In genomic region chr7:95435422-95435780, GRCh38 we compare ENCODE assay signal across 8 cellular contexts. TPM values are rescaled to one million over a fixed set of nuclear protein-coding genes. Genes with fewer than 3 reads are reported as not detected.
DNase-seq lines count a peak whose midpoint lies in the region; ATAC-seq and TF ChIP-seq lines count a peak whose summit lies in the region.

No MANE protein-coding gene starts in this region.

- peak overlapping the region; percentile 64; the same call in 1 of the 2 replicates for H3K4me3 ChIP-seq in iPS-18c (ENCODE audit: insufficient read depth, low read depth, low read length)

- ATAC-seq in GM18520 (IDR thresholded peaks at IDR 0.05; ENCODE audit: unreplicated experiment) = no peak

- POLR2A ChIA-PET in HEK293T (lab: Yijun Ruan, JAX) = interaction anchor here (0.9 to 2.0 kb wide), 3 partner anchors 9 to 34 kb away, joined by 4 to 8 read pairs (median 5); no protein-coding TSS in a partner anchor

- no peaks in the 10 kb centered on the region for H3K27me3 Mint-ChIP-seq in activated naive CD8-positive, alpha-beta T cell treated with anti-CD3 and anti-CD28 coated beads for 36 hours
- peaks cover 6% of the 10 kb centered on the region for H3K27me3 Mint-ChIP-seq in stimulated activated naive CD8-positive, alpha-beta T cell treated with anti-CD3 and anti-CD28 coated beads, Interleukin-15, Interleukin-2, amounts not matched to agents 100 ng/mL and 50 ng/mL, for 24 hours

- H3K36me3 Mint-ChIP-seq in activated naive CD8-positive, alpha-beta T cell treated with anti-CD3 and anti-CD28 coated beads for 36 hours = no peaks in the 10 kb centered on the region
- no peaks in the 10 kb centered on the region for H3K36me3 Mint-ChIP-seq in stimulated activated naive CD8-positive, alpha-beta T cell treated with anti-CD3 and anti-CD28 coated beads, Interleukin-15, Interleukin-2, amounts not matched to agents 100 ng/mL and 50 ng/mL, for 24 hours (ENCODE audit: low read depth)

- H3K27ac Mint-ChIP-seq in activated naive CD8-positive, alpha-beta T cell treated with anti-CD3 and anti-CD28 coated beads for 36 hours = peak overlapping the region; percentile 52
- H3K27ac Mint-ChIP-seq in stimulated activated naive CD8-positive, alpha-beta T cell treated with anti-CD3 and anti-CD28 coated beads, Interleukin-15, Interleukin-2, amounts not matched to agents 100 ng/mL and 50 ng/mL, for 24 hours = peak overlapping the region; percentile 89

- peak overlapping the region; percentile 74 for H3K4me3 Mint-ChIP-seq in activated naive CD8-positive, alpha-beta T cell treated with anti-CD3 and anti-CD28 coated beads for 36 hours
- peak overlapping the region; percentile 87 for H3K4me3 Mint-ChIP-seq in stimulated activated naive CD8-positive, alpha-beta T cell treated with anti-CD3 and anti-CD28 coated beads, Interleukin-15, Interleukin-2, amounts not matched to agents 100 ng/mL and 50 ng/mL, for 24 hours

- no peaks in the 10 kb centered on the region for H3K9me3 Mint-ChIP-seq in activated naive CD8-positive, alpha-beta T cell treated with anti-CD3 and anti-CD28 coated beads for 36 hours
- peaks cover 3% of the 10 kb centered on the region for H3K9me3 Mint-ChIP-seq in stimulated activated naive CD8-positive, alpha-beta T cell treated with anti-CD3 and anti-CD28 coated beads, Interleukin-15, Interleukin-2, amounts not matched to agents 100 ng/mL and 50 ng/mL, for 24 hours

- H3K4me1 Mint-ChIP-seq in activated naive CD8-positive, alpha-beta T cell treated with anti-CD3 and anti-CD28 coated beads for 36 hours = peaks cover 6% of the 10 kb centered on the region
- peaks cover 15% of the 10 kb centered on the region for H3K4me1 Mint-ChIP-seq in stimulated activated naive CD8-positive, alpha-beta T cell treated with anti-CD3 and anti-CD28 coated beads, Interleukin-15, Interleukin-2, amounts not matched to agents 100 ng/mL and 50 ng/mL, for 24 hours (ENCODE audit: low read depth)

- CTCF ChIA-PET in HEK293T (lab: Yijun Ruan, JAX) = interaction anchor here (0.6 kb wide), 1 partner anchor 76 kb away, joined by 3 read pairs; no protein-coding TSS in a partner anchor

- no peak for DNase-seq in HEK293T (ENCODE audit: extremely low spot score)
- DNase-seq in activated naive CD8-positive, alpha-beta T cell treated with anti-CD3 and anti-CD28 coated beads for 36 hours = no peak
- no peak for DNase-seq in NCI-H187 treated with DMSO at 0.1 percent for 48 hours (lab: John Stamatoyannopoulos, UW)
- DNase-seq in dermis blood vessel endothelial cell = no peak
- no peak for DNase-seq in NCI-H2081 (lab: John Stamatoyannopoulos, UW)

- H3K9me3 ChIP-seq in iPS-18c (ENCODE audit: control insufficient read depth, insufficient read depth, low read length) = no peaks in the 10 kb centered on the region

TF ChIP-seq in HEK293T, 16 proteins besides CTCF, POLR2A, EP300 and RAD21:
- TF ChIP-seq NFRKB (IDR thresholded peaks at IDR 0.05) (no peak), PKNOX1 (IDR thresholded peaks at IDR 0.05) (no peak), L3MBTL2 (conservative IDR thresholded peaks at IDR 0.05) (peak; percentile 29; the same call in 1 of the 2 replicates), BHLHE40 (IDR thresholded peaks at IDR 0.05; ENCODE audit: borderline replicate concordance) (no peak), ARNT (IDR thresholded peaks at IDR 0.05) (no peak), ZNF384 (IDR thresholded peaks at IDR 0.05) (peak; percentile 81), FOXK2 (IDR thresholded peaks at IDR 0.05) (no peak), SP1 (IDR thresholded peaks at IDR 0.05) (no peak)

RNA-seq across cellular contexts. Expression of gene PON2, which starts 0.6 kb away (rescaled TPM):
- 1 to 10 TPM; 3.5 to 4.5 TPM for total RNA-seq in activated naive CD8-positive, alpha-beta T cell treated with anti-CD3 and anti-CD28 coated beads for 36 hours
- total RNA-seq in dermis blood vessel endothelial cell = 203 and 207 TPM in 2 replicates

RNA-seq across cellular contexts. Expression of gene PON3, which starts 39.2 kb away (rescaled TPM):
- total RNA-seq in activated naive CD8-positive, alpha-beta T cell treated with anti-CD3 and anti-CD28 coated beads for 36 hours = under 1 TPM in 1 of 2 experiments, not detected in 1; 0.32 TPM
- 0.85 and 0.93 TPM in 2 replicates for total RNA-seq in dermis blood vessel endothelial cell

RNA-seq across cellular contexts. Expression of gene ASB4, which starts 50.3 kb away (rescaled TPM):
- not detected for total RNA-seq in activated naive CD8-positive, alpha-beta T cell treated with anti-CD3 and anti-CD28 coated beads for 36 hours
- not detected in 2 replicates for total RNA-seq in dermis blood vessel endothelial cell

Comparison
In these comparisons a context has a peak if more than half of its experiments do, and no peak if none do; other contexts are left out.
1. RNA of gene PON2, which starts 0.6 kb away (total RNA-seq): 203 to 207 TPM in dermis blood vessel endothelial cell; 3.5 to 4.5 TPM in activated naive CD8-positive, alpha-beta T cell treated with anti-CD3 and anti-CD28 coated beads for 36 hours; every median in the first group is over 10 times any median in the second.